ENCODE assay signal across 8 cellular contexts in the genomic region with DNA sequence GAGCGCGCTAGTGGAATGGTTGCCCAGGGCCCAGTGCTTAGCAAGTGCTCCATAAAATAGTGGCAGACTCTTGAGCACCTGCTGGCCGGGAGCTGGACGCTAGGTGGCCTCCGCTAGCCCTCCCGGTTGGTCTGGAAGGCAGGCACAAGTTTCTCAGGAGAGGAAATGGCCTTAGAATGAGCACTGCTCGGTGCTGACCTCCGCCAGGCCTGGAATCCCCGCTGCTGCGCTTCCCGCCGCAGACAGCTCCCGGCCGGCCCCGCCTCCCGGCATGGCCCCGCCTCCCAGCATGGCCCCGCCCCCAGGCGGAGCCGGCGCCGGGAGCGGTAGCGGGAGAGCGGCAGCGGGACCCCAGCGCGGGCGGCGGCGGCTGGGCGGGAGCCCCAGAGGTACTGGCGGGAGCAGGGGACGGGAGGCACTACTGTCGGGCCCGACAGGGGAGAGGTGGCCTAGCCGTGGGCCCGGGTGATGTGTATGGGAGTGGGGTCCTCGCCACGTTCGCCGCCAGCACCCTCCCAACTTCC. TPM values are rescaled to one million over a fixed set of nuclear protein-coding genes. Genes with fewer than 3 reads are reported as not detected.
A peak's percentile ranks its signal among the peaks of the same experiment; 100 is the strongest.
DNase-seq lines count a peak whose midpoint lies in the region; ATAC-seq and TF ChIP-seq lines count a peak whose summit lies in the region.

A gene with protein sequence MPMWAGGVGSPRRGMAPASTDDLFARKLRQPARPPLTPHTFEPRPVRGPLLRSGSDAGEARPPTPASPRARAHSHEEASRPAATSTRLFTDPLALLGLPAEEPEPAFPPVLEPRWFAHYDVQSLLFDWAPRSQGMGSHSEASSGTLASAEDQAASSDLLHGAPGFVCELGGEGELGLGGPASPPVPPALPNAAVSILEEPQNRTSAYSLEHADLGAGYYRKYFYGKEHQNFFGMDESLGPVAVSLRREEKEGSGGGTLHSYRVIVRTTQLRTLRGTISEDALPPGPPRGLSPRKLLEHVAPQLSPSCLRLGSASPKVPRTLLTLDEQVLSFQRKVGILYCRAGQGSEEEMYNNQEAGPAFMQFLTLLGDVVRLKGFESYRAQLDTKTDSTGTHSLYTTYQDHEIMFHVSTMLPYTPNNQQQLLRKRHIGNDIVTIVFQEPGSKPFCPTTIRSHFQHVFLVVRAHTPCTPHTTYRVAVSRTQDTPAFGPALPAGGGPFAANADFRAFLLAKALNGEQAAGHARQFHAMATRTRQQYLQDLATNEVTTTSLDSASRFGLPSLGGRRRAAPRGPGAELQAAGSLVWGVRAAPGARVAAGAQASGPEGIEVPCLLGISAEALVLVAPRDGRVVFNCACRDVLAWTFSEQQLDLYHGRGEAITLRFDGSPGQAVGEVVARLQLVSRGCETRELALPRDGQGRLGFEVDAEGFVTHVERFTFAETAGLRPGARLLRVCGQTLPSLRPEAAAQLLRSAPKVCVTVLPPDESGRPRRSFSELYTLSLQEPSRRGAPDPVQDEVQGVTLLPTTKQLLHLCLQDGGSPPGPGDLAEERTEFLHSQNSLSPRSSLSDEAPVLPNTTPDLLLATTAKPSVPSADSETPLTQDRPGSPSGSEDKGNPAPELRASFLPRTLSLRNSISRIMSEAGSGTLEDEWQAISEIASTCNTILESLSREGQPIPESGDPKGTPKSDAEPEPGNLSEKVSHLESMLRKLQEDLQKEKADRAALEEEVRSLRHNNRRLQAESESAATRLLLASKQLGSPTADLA (plus strand): TSS at position 308 of the 524 bp plus-strand sequence. CDS start 2,821 bp downstream, outside the sequence.

- H3K79me2 ChIP-seq in Karpas-422 (ENCODE audit: low read length), result peaks cover 24% of the 10 kb centered on the region

- ATAC-seq in GM21447 (IDR thresholded peaks at IDR 0.05; ENCODE audit: unreplicated experiment), result peak; percentile 26
- peak; percentile 87 for ATAC-seq in left ventricle myocardium superior
- peak; percentile 88 for ATAC-seq in aorta (ENCODE audit: low FRiP score)

- H3K9me3 Mint-ChIP-seq in Calu3 (ENCODE audit: low read depth, unreplicated experiment), result no peaks in the 10 kb centered on the region

- H3K9ac ChIP-seq in Karpas-422 (ENCODE audit: low read length), result peak within 1 kb of the TSS; percentile 92

- BruUV-seq in Calu3 (replicated peaks; lab: Mats Ljungman, UMichigan), result no TSS peak

- peaks cover 59% of the 10 kb centered on the region for H3K36me3 Mint-ChIP-seq in Calu3 (ENCODE audit: insufficient read depth, unreplicated experiment)

- DNase-seq in Calu3 (peak; percentile 90), Karpas-422 (peak; percentile 84), T-helper 2 cell (peak; percentile 59 to 77 (median 71)), left ventricle myocardium superior (peak; percentile 88), prostate gland (ENCODE audit: low spot score) (peak; percentile 52), aorta (peak; percentile 87 to 92)

- H3K4me2 ChIP-seq in Karpas-422 (ENCODE audit: low read depth, low read length, poor library complexity, severe bottlenecking), result peak within 1 kb of the TSS; percentile 95

- H3K9me3 ChIP-seq in Karpas-422 (ENCODE audit: low read length) (no peaks in the 10 kb centered on the region), prostate gland (no peaks in the 10 kb centered on the region), aorta (ENCODE audit: control insufficient read depth, low read length) (no peaks in the 10 kb centered on the region)

- TF ChIP-seq CTCF in Calu3 (IDR thresholded peaks at IDR 0.05; ENCODE audit: unreplicated experiment), result peak; percentile 35
- TF ChIP-seq CTCF in prostate gland (IDR thresholded peaks at IDR 0.05), result peak in 2 of 4 experiments; percentile 40 to 46

- H3K4me1 ChIP-seq in Karpas-422 (ENCODE audit: low read length) (peaks cover 50% of the 10 kb centered on the region), prostate gland (replicated peaks) (no peaks in the 10 kb centered on the region), aorta (ENCODE audit: control insufficient read depth in 1 of 2, insufficient read depth in 2 of 2, low read length in 2 of 2) (no peaks in the 10 kb centered on the region)

- H3K4me1 Mint-ChIP-seq in Calu3 (ENCODE audit: low read depth, unreplicated experiment), result peaks cover 18% of the 10 kb centered on the region

- 0 out of 2 replicates have a peak, but pooled peaks cover 5% of the 10 kb centered on the region for H3K36me3 ChIP-seq in Karpas-422 (ENCODE audit: insufficient read depth, low read length)
- H3K36me3 ChIP-seq in prostate gland, result peaks cover 8 to 18% of the 10 kb centered on the region in 2 donors
- peaks cover 0 to 6% of the 10 kb centered on the region in 2 donors for H3K36me3 ChIP-seq in aorta (ENCODE audit: control insufficient read depth in 1 of 2, insufficient read depth in 2 of 2, low read length in 1 of 2)

- H4K20me1 ChIP-seq in Karpas-422 (ENCODE audit: insufficient read depth, low read depth, low read length), result no peaks in the 10 kb centered on the region

- peak within 1 kb of the TSS; percentile 79 for H3K4me3 Mint-ChIP-seq in Calu3 (ENCODE audit: low read depth, unreplicated experiment)

- H3K27me3 Mint-ChIP-seq in Calu3 (ENCODE audit: unreplicated experiment), result no peaks in the 10 kb centered on the region

- peak within 1 kb of the TSS; percentile 99 for H3K27ac ChIP-seq in Karpas-422 (ENCODE audit: low read length)
- H3K27ac ChIP-seq in angular gyrus (ENCODE audit: low read depth, low read length), result peak within 1 kb of the TSS; percentile 86
- peak within 1 kb of the TSS; percentile 74 to 80 for H3K27ac ChIP-seq in prostate gland
- H3K27ac ChIP-seq in aorta (ENCODE audit: low read depth in 1 of 2, low read length in 2 of 2), result peak within 1 kb of the TSS in 1 of 2 donors; percentile 10

- H3K27ac Mint-ChIP-seq in Calu3 (ENCODE audit: unreplicated experiment), result peak within 1 kb of the TSS; percentile 66

- H3K27me3 ChIP-seq in Karpas-422 (ENCODE audit: low read length) (no peaks in the 10 kb centered on the region), prostate gland (replicated peaks; ENCODE audit: insufficient read depth) (no peaks in the 10 kb centered on the region), aorta (ENCODE audit: control insufficient read depth in 1 of 2, insufficient read depth in 2 of 2, low read length in 1 of 2) (no peaks in the 10 kb centered on the region)

- WGBS in prostate gland, result 6% methylated on average over 38 of the region's 42 CpGs
- 3 to 4% methylated on average over 33 to 42 of the region's 42 CpGs for WGBS in aorta, 2 donors

- H2AFZ ChIP-seq in Karpas-422 (ENCODE audit: low read length), result no peak within 1 kb of the TSS

- TF ChIP-seq POLR2A in prostate gland (IDR thresholded peaks at IDR 0.05), result peak; percentile 69

- intact Hi-C loops in Calu3 (cut with micrococcal nuclease; ENCODE audit: unreplicated experiment), result no loop called here
- intact Hi-C loops in left ventricle myocardium superior (cut with micrococcal nuclease), result no loop called here
- intact Hi-C loops in prostate gland (cut with DNase I), result loop anchor here (5.0 kb wide), 1 partner anchor 179 kb away; no protein-coding TSS in a partner anchor
- intact Hi-C loops in aorta (cut with DNase I), result no loop called here

- no peaks in the 10 kb centered on the region for H3K9me2 ChIP-seq in Karpas-422 (replicated peaks; ENCODE audit: insufficient read depth, low read length)

- H3K4me3 ChIP-seq in Karpas-422 (ENCODE audit: low read length), result peak within 1 kb of the TSS; percentile 89
- H3K4me3 ChIP-seq in prostate gland, result peak within 1 kb of the TSS; percentile 43 to 56
- H3K4me3 ChIP-seq in aorta (ENCODE audit: low read length in 2 of 2), result peak within 1 kb of the TSS; percentile 30 to 50

- CTCF ChIA-PET in Calu3 (lab: Charles Lee), result interaction anchor here (0.6 to 1.7 kb wide), 5 partner anchors 15 to 273 kb away, joined by 3 to 5 read pairs (median 3); partner anchors contain the start of gene PCNX3

RNA-seq across cellular contexts. Expression of the gene that starts here (rescaled TPM):
- total RNA-seq in Calu3 (2022) (33.0 and 41.3 TPM in 2 replicates), left ventricle myocardium superior (32.0 TPM), prostate gland (10 to 100 TPM; 38.2 to 45.2 TPM), aorta (10 to 100 TPM; 67.0 to 75.1 TPM)
- total RNA-seq in Karpas-422 (2014; rRNA removed; shearing (Covaris generic); ENCODE audit: low replicate concordance), result 74.6 and 123 TPM in 2 replicates
- 100 to 1,000 TPM in 1 of 2 donors, 10 to 100 TPM in 1; 25.2 to 147 TPM for polyA plus RNA-seq in aorta

Comparison
In these comparisons a context has a peak if more than half of its experiments do, and no peak if none do; other contexts are left out.
1. ATAC-seq: peak in every context shown above with its lines; median percentile 88 in aorta; 87 in left ventricle myocardium superior; 26 in GM21447.